21 cellular contexts compared by ENCODE assay signal in genomic region chr7:106619213-106619612, GRCh38. TPM values are rescaled to one million over a fixed set of nuclear protein-coding genes. Genes with fewer than 3 reads are reported as not detected.
DNase-seq lines count a peak whose midpoint lies in the region; ATAC-seq, FAIRE-seq and TF ChIP-seq lines count a peak whose summit lies in the region.
"Had no signal": no experiment of that assay in that cellular context is flagged by ENCODE, and none has a peak within 500 bp of the region (broad histone marks: within the 10 kb centered on the region; RNA-seq: fewer than 3 reads in every experiment).

No MANE protein-coding gene starts in this region.

- H3K27ac ChIP-seq in GM23338 (ENCODE audit: low read depth) = no peak overlapping the region
- peak overlapping the region; percentile 21; the same call in 1 of the 3 replicates for H3K27ac ChIP-seq in K562 (ENCODE audit: extremely low read depth, low read depth, low read length)
- no peak overlapping the region for H3K27ac ChIP-seq in CD8-positive, alpha-beta memory T cell (ENCODE audit: low read depth, low read length)
- H3K27ac ChIP-seq: 22Rv1; A549; BLaER1 treated with 17β-estradiol and CSF1 and Interleukin-3, amounts not matched to agents 10 nM and 100 nM; C4-2B had no signal

- POLR2A ChIA-PET in K562 (lab: Yijun Ruan, JAX) = interaction anchor here (0.8 to 1.5 kb wide), 3 partner anchors 21 to 147 kb away, joined by 3 to 7 read pairs (median 4); no protein-coding TSS in a partner anchor
- POLR2A ChIA-PET in CD8-positive, alpha-beta memory T cell (lab: Charles Lee) = no interaction called here

- TF ChIP-seq CTCF in GM23338 (conservative IDR thresholded peaks at IDR 0.05; ENCODE audit: low read depth in 2 of 2) (no peak), K562 (IDR thresholded peaks at IDR 0.05 in 2 of 3, conservative IDR thresholded peaks at IDR 0.05 in 1 of 3; ENCODE audit: insufficient read depth in 2 of 3, low read depth in 1 of 3, low read length in 3 of 3) (no peak), osteocyte (IDR thresholded peaks at IDR 0.05) (no peak)

- H3K27me3 ChIP-seq in GM23338 (ENCODE audit: insufficient read depth) (no peaks in the 10 kb centered on the region), K562 (ENCODE audit: control insufficient read depth in 2 of 2, insufficient read depth in 2 of 2, low read length in 2 of 2) (no peaks in the 10 kb centered on the region)
- H3K27me3 ChIP-seq in CD8-positive, alpha-beta memory T cell (ENCODE audit: insufficient read depth, low read length, poor library complexity, severe bottlenecking) = no peaks in the 10 kb centered on the region
- H3K27me3 ChIP-seq: BLaER1 treated with 17β-estradiol and CSF1 and Interleukin-3, amounts not matched to agents 10 nM and 100 nM had no signal

- ATAC-seq in GM23338 (no peak), K562 (no peak)
- ATAC-seq: A549; CD8-positive, alpha-beta T cell; GM12878 had no signal

- TF ChIP-seq POLR2A in K562 (conservative IDR thresholded peaks at IDR 0.05) = no peak

- intact Hi-C loops in K562 (cut with micrococcal nuclease) = loop anchor here (5.0 kb wide), 1 partner anchor 52 kb away; no protein-coding TSS in a partner anchor

- H4K20me1 ChIP-seq in GM23338 (replicated peaks; ENCODE audit: insufficient read depth) = no peaks in the 10 kb centered on the region
- no peaks in the 10 kb centered on the region for H4K20me1 ChIP-seq in K562 (replicated peaks; ENCODE audit: control insufficient read depth, insufficient read depth, low read length)
- H4K20me1 ChIP-seq: BLaER1 treated with 17β-estradiol and CSF1 and Interleukin-3, amounts not matched to agents 10 nM and 100 nM had no signal

- H3K27me3 Mint-ChIP-seq in GM23338 (ENCODE audit: insufficient read depth, low read depth, poor library complexity) (no peaks in the 10 kb centered on the region), osteocyte (ENCODE audit: unreplicated experiment) (no peaks in the 10 kb centered on the region)
- H3K27me3 Mint-ChIP-seq in CD8-positive, alpha-beta memory T cell = peaks cover 6 to 16% of the 10 kb centered on the region in 2 donors
- H3K27me3 Mint-ChIP-seq: B cell; CD4-positive, alpha-beta T cell had no signal

- peaks cover 4% of the 10 kb centered on the region for H3K9me3 ChIP-seq in K562 (replicated peaks; ENCODE audit: control insufficient read depth, insufficient read depth, low read depth, low read length)
- H3K9me3 ChIP-seq in CD8-positive, alpha-beta memory T cell (ENCODE audit: low read length) = no peaks in the 10 kb centered on the region

- no peaks in the 10 kb centered on the region for H3K9me1 ChIP-seq in K562 (ENCODE audit: control insufficient read depth, insufficient read depth, low read length)

- H3K4me1 ChIP-seq in GM23338 (ENCODE audit: insufficient read depth) = no peaks in the 10 kb centered on the region
- H3K4me1 ChIP-seq in K562 (replicated peaks in 1 of 2; ENCODE audit: control insufficient read depth in 2 of 2, insufficient read depth in 2 of 2, low read length in 2 of 2) = peaks cover 14 to 37% of the 10 kb centered on the region in 2 experiments
- H3K4me1 ChIP-seq in CD8-positive, alpha-beta memory T cell (ENCODE audit: insufficient read depth, low read length) = no peaks in the 10 kb centered on the region
- H3K4me1 ChIP-seq: BLaER1 treated with 17β-estradiol and CSF1 and Interleukin-3, amounts not matched to agents 10 nM and 100 nM had no signal

- H3K36me3 Mint-ChIP-seq in GM23338 (ENCODE audit: low read depth) (no peaks in the 10 kb centered on the region), osteocyte (ENCODE audit: unreplicated experiment) (peaks cover 7% of the 10 kb centered on the region)
- peaks cover 0 to 5% (median 0%) of the 10 kb centered on the region in 3 donors for H3K36me3 Mint-ChIP-seq in CD8-positive, alpha-beta memory T cell
- H3K36me3 Mint-ChIP-seq: CD8-positive, alpha-beta T cell had no signal

- CTCF ChIA-PET in K562 (lab: Yijun Ruan, JAX; ENCODE audit: low intra/inter-chr PET ratio) = no interaction called here
- CTCF ChIA-PET in CD8-positive, alpha-beta memory T cell (lab: Charles Lee) = no interaction called here

- H3K9me3 Mint-ChIP-seq in GM23338 (peaks cover 10% of the 10 kb centered on the region; the same call in 2 of the 3 replicates), osteocyte (ENCODE audit: unreplicated experiment) (peaks cover 25% of the 10 kb centered on the region)
- peaks cover 0 to 7% (median 5%) of the 10 kb centered on the region in 5 donors for H3K9me3 Mint-ChIP-seq in CD8-positive, alpha-beta memory T cell
- H3K9me3 Mint-ChIP-seq: CD4-positive, alpha-beta T cell had no signal

- no peaks in the 10 kb centered on the region for H3K36me3 ChIP-seq in GM23338 (ENCODE audit: insufficient read depth)
- H3K36me3 ChIP-seq in K562 (ENCODE audit: control insufficient read depth, insufficient read depth, low read length) = no peaks in the 10 kb centered on the region
- H3K36me3 ChIP-seq in CD8-positive, alpha-beta memory T cell (ENCODE audit: insufficient read depth, low read length) = no peaks in the 10 kb centered on the region
- H3K36me3 ChIP-seq: BLaER1 treated with 17β-estradiol and CSF1 and Interleukin-3, amounts not matched to agents 10 nM and 100 nM had no signal

- H3K79me2 ChIP-seq in GM23338 (replicated peaks; ENCODE audit: insufficient read depth) (no peaks in the 10 kb centered on the region), K562 (ENCODE audit: control insufficient read depth, insufficient read depth, low read length) (no peaks in the 10 kb centered on the region)

- H3K4me1 Mint-ChIP-seq in GM23338 = no peaks in the 10 kb centered on the region
- H3K4me1 Mint-ChIP-seq in osteocyte (ENCODE audit: unreplicated experiment) = peaks cover 62% of the 10 kb centered on the region
- H3K4me1 Mint-ChIP-seq in CD8-positive, alpha-beta memory T cell = no peaks in the 10 kb centered on the region
- H3K4me1 Mint-ChIP-seq: B cell had no signal

- H3K9me2 ChIP-seq in GM23338 (ENCODE audit: insufficient read depth) = no peaks in the 10 kb centered on the region; the same call in 1 of the 2 replicates

- H2AFZ ChIP-seq in GM23338 (0 out of 2 replicates have a peak overlapping the region, but pooled peaks have one; percentile 23), K562 (ENCODE audit: low read depth, low read length) (peak overlapping the region; percentile 73)

- no peak overlapping the region for H3K27ac Mint-ChIP-seq in GM23338
- H3K27ac Mint-ChIP-seq in osteocyte (ENCODE audit: unreplicated experiment) = peak overlapping the region; percentile 65
- H3K27ac Mint-ChIP-seq in CD8-positive, alpha-beta memory T cell = no peak overlapping the region
- H3K27ac Mint-ChIP-seq: B cell; CD4-positive, alpha-beta T cell; CD8-positive, alpha-beta T cell had no signal

- H3K4me3 ChIP-seq in GM23338 (no peak overlapping the region), K562 (no peak overlapping the region)
- no peak overlapping the region for H3K4me3 ChIP-seq in CD8-positive, alpha-beta memory T cell (ENCODE audit: low read length)
- H3K4me3 ChIP-seq: A549; BLaER1 treated with 17β-estradiol and CSF1 and Interleukin-3, amounts not matched to agents 10 nM and 100 nM; GM12878 had no signal

- H3K4me3 Mint-ChIP-seq in GM23338 (no peak overlapping the region), osteocyte (ENCODE audit: unreplicated experiment) (no peak overlapping the region)
- no peak overlapping the region for H3K4me3 Mint-ChIP-seq in CD8-positive, alpha-beta memory T cell
- H3K4me3 Mint-ChIP-seq: B cell; CD4-positive, alpha-beta T cell; CD8-positive, alpha-beta T cell had no signal

- TF ChIP-seq RAD21 in K562 (CRISPR knock-in tag; conservative IDR thresholded peaks at IDR 0.05 in 1 of 2, IDR thresholded peaks at IDR 0.05 in 1 of 2) = no peak

- H3F3A ChIP-seq in GM23338 (replicated peaks; ENCODE audit: low read depth) = no peaks in the 10 kb centered on the region

- BruUV-seq in K562 (replicated peaks; lab: Mats Ljungman, UMichigan) = no TSS peak

- H3K4me2 ChIP-seq in GM23338 = no peak overlapping the region
- no peak overlapping the region for H3K4me2 ChIP-seq in K562 (ENCODE audit: insufficient read depth, low read length)
- H3K4me2 ChIP-seq: A549; BLaER1 treated with 17β-estradiol and CSF1 and Interleukin-3, amounts not matched to agents 10 nM and 100 nM had no signal

- DNase-seq in GM23338 (ENCODE audit: low spot score) = no peak
- no peak for DNase-seq in K562 (ENCODE audit: extremely low read depth in 1 of 4, low spot score in 3 of 4)
- no peak for DNase-seq in osteocyte (ENCODE audit: extremely low spot score, unreplicated experiment)
- no peak for DNase-seq in KG1 (lab: John Stamatoyannopoulos, UW)
- no peak for DNase-seq in CD8-positive, alpha-beta memory T cell
- DNase-seq: AML-193; CD4-positive, alpha-beta T cell; CD8-positive, alpha-beta T cell; DMS153; DMS53; DMS79; DND-41; GDM1 had no signal

- H3K9ac ChIP-seq in K562 (ENCODE audit: insufficient read depth in 1 of 2, low read depth in 2 of 2, low read length in 2 of 2) = no peak overlapping the region
- H3K9ac ChIP-seq: BLaER1 treated with 17β-estradiol and CSF1 and Interleukin-3, amounts not matched to agents 10 nM and 100 nM had no signal

- in situ Hi-C loops in K562 (cut with MboI) = no loop called here

- no peak for FAIRE-seq in K562 (lab: Jason Lieb, UNC)
- FAIRE-seq: A549, GM12878, GM12892, GM18507 had no signal

- no peak for TF ChIP-seq EP300 in K562 (IDR thresholded peaks at IDR 0.05; ENCODE audit: low read length)

- 74% methylated on average over 4 of the region's 4 CpGs for WGBS in K562 (ENCODE audit: insufficient coverage, low coverage, missing lambda C conversion rate)

RNA-seq across cellular contexts. Expression of gene CCDC71L, which starts 41.7 kb away (rescaled TPM):
- total RNA-seq in GM23338 (2014; rRNA removed; shearing (Covaris generic)) = 19.1 and 32.3 TPM in 2 replicates
- 8.4 and 9.8 TPM in 2 replicates for polyA plus RNA-seq in GM23338 (2016; fragmentation: Nextera tagmentation; extraction: Ambion mirVana)
- total RNA-seq in K562 (2011; cell fraction: chromatin; rRNA removed; ENCODE audit: low replicate concordance) = 17.4 and 20.0 TPM in 2 replicates
- total RNA-seq in K562 (2011; cell fraction: nucleolus; rRNA removed) = 19.7 and 20.5 TPM in 2 replicates
- 23.1 and 28.9 TPM in 2 replicates for total RNA-seq in K562 (2011; cell fraction: nucleoplasm; rRNA removed)
- total RNA-seq in K562 (2014; rRNA removed) = 78.7 and 83.9 TPM in 2 replicates
- 26.2 and 32.8 TPM in 2 replicates for total RNA-seq in K562 (2014; rRNA removed; fragmentation: Illumina TruSeq; extraction: Trizol)
- 21.3 and 22.2 TPM in 2 replicates for total RNA-seq in K562 (2015; rRNA removed; fragmentation: Illumina TruSeq; extraction: Trizol)
- total RNA-seq in K562 (2021) = 96.1 and 108 TPM in 2 replicates
- polyA plus RNA-seq in K562 (2011; rRNA removed) = 16.0 and 25.4 TPM in 2 replicates
- polyA plus RNA-seq in K562 (2011; cell fraction: cytosol; rRNA removed) = 20.8 and 43.7 TPM in 2 replicates
- polyA plus RNA-seq in K562 (2011; cell fraction: nucleus; rRNA removed) = 17.5 and 23.9 TPM in 2 replicates
- 59.3 and 80.9 TPM in 2 replicates for polyA plus RNA-seq in K562 (2012)
- 23.2 and 39.7 TPM in 2 replicates for polyA plus RNA-seq in K562 (2014; fragmentation: Illumina TruSeq; extraction: Trizol)
- 1 to 10 TPM; 5.7 to 7.7 TPM for polyA plus RNA-seq in K562 (2014; fragmentation: Nextera tagmentation; extraction: Ambion mirVana)
- polyA plus RNA-seq in K562 (2014; rRNA removed) = 59.1 and 61.3 TPM in 2 replicates
- 11.8 and 13.3 TPM in 2 replicates for polyA minus RNA-seq in K562 (2011; rRNA and poly(A)+ RNA removed)
- 14.5 and 18.4 TPM in 2 replicates for polyA minus RNA-seq in K562 (2011; cell fraction: cytosol; rRNA and poly(A)+ RNA removed)
- polyA minus RNA-seq in K562 (2011; cell fraction: nucleus; rRNA and poly(A)+ RNA removed) = 16.4 and 23.1 TPM in 2 replicates
- total RNA-seq in osteocyte = 45.2 and 46.6 TPM in 2 replicates
- total RNA-seq in CD8-positive, alpha-beta memory T cell = 10 to 100 TPM; 27.4 to 28.1 TPM
- 6.7 TPM for polyA plus RNA-seq in CD8-positive, alpha-beta memory T cell
